In genomic region chr2:86170449-86170848, GRCh38 we compare ENCODE assay signal across 32 cellular contexts.
"Had no signal": no experiment of that assay in that cellular context is flagged by ENCODE, and none has a peak within 500 bp of the region (broad histone marks: within the 10 kb centered on the region; RNA-seq: fewer than 3 reads in every experiment).

No MANE protein-coding gene starts in this region.

- H3K9me3 ChIP-seq: ascending aorta, breast epithelium, colonic mucosa had no signal

- H3K4me1 Mint-ChIP-seq: brain had no signal

- H3K27ac Mint-ChIP-seq: activated B cell treated with CpG ODN at 0.5 μM for 24 hours; activated CD4-positive, alpha-beta memory T cell treated with anti-CD3 and anti-CD28 coated beads, Interleukin-2, amount 10 ng/mL, durations not matched to agents 7 days and 5 days; activated CD4-positive, alpha-beta T cell treated with anti-CD3 and anti-CD28 coated beads for 36 hours; activated CD4-positive, alpha-beta T cell treated with anti-CD3 and anti-CD28 coated beads, Interleukin-2, amount 10 ng/mL, durations not matched to agents 7 days and 5 days; activated naive CD8-positive, alpha-beta T cell treated with anti-CD3 and anti-CD28 coated beads, Interleukin-2, amount 10 ng/mL, durations not matched to agents 7 days and 5 days; activated T-cell treated with anti-CD3 and anti-CD28 coated beads, Interleukin-2, amount 50 U/mL, for 24 hours; activated T-cell treated with anti-CD3 and anti-CD28 coated beads, Interleukin-2, amount 50 U/mL, for 72 hours; brain; endodermal cell; T-helper 1 cell treated with Interleukin-12 subunit alpha and Interleukin-12 subunit beta and Interleukin-4 antibody, amounts not matched to agents 30 μg/mL and 1 μg/mL, for 36 hours; T-helper 2 cell treated with Interferon-gamma antibody and Interleukin-4, amounts not matched to agents 5 μg/mL and 100 μg/mL, for 36 hours had no signal

- H3K4me3 Mint-ChIP-seq: activated B cell treated with CpG ODN at 0.5 μM for 24 hours; activated CD4-positive, alpha-beta memory T cell treated with anti-CD3 and anti-CD28 coated beads, Interleukin-2, amount 10 ng/mL, durations not matched to agents 7 days and 5 days; activated CD4-positive, alpha-beta T cell treated with anti-CD3 and anti-CD28 coated beads for 36 hours; activated CD4-positive, alpha-beta T cell treated with anti-CD3 and anti-CD28 coated beads, Interleukin-2, amount 10 ng/mL, durations not matched to agents 7 days and 5 days; activated naive CD8-positive, alpha-beta T cell treated with anti-CD3 and anti-CD28 coated beads, Interleukin-2, amount 10 ng/mL, durations not matched to agents 7 days and 5 days; activated T-cell treated with anti-CD3 and anti-CD28 coated beads, Interleukin-2, amount 50 U/mL, for 24 hours; activated T-cell treated with anti-CD3 and anti-CD28 coated beads, Interleukin-2, amount 50 U/mL, for 72 hours; brain; endodermal cell; T-cell; T-helper 1 cell treated with Interleukin-12 subunit alpha and Interleukin-12 subunit beta and Interleukin-4 antibody, amounts not matched to agents 30 μg/mL and 1 μg/mL, for 36 hours; T-helper 2 cell treated with Interferon-gamma antibody and Interleukin-4, amounts not matched to agents 5 μg/mL and 100 μg/mL, for 36 hours had no signal

- H3K9me3 Mint-ChIP-seq: activated B cell treated with CpG ODN at 0.5 μM for 24 hours; activated CD4-positive, alpha-beta memory T cell treated with anti-CD3 and anti-CD28 coated beads, Interleukin-2, amount 10 ng/mL, durations not matched to agents 7 days and 5 days; activated CD4-positive, alpha-beta T cell treated with anti-CD3 and anti-CD28 coated beads, Interleukin-2, amount 10 ng/mL, durations not matched to agents 7 days and 5 days; activated naive CD8-positive, alpha-beta T cell treated with anti-CD3 and anti-CD28 coated beads, Interleukin-2, amount 10 ng/mL, durations not matched to agents 7 days and 5 days; activated T-cell treated with anti-CD3 and anti-CD28 coated beads, Interleukin-2, amount 50 U/mL, for 24 hours; activated T-cell treated with anti-CD3 and anti-CD28 coated beads, Interleukin-2, amount 50 U/mL, for 72 hours; brain; endodermal cell; T-cell; T-helper 1 cell treated with Interleukin-12 subunit alpha and Interleukin-12 subunit beta and Interleukin-4 antibody, amounts not matched to agents 30 μg/mL and 1 μg/mL, for 36 hours; T-helper 2 cell treated with Interferon-gamma antibody and Interleukin-4, amounts not matched to agents 5 μg/mL and 100 μg/mL, for 36 hours had no signal

- H3K27ac ChIP-seq: ascending aorta, breast epithelium, cardiac muscle cell, colonic mucosa, WERI-Rb-1 had no signal

- H3K27me3 ChIP-seq: ascending aorta, breast epithelium, cardiac muscle cell, colonic mucosa had no signal

- H3K4me1 ChIP-seq: ascending aorta, breast epithelium, colonic mucosa had no signal

- H3K27me3 Mint-ChIP-seq: activated B cell treated with CpG ODN at 0.5 μM for 24 hours; activated CD4-positive, alpha-beta memory T cell treated with anti-CD3 and anti-CD28 coated beads, Interleukin-2, amount 10 ng/mL, durations not matched to agents 7 days and 5 days; activated CD4-positive, alpha-beta T cell treated with anti-CD3 and anti-CD28 coated beads for 36 hours; activated CD4-positive, alpha-beta T cell treated with anti-CD3 and anti-CD28 coated beads, Interleukin-2, amount 10 ng/mL, durations not matched to agents 7 days and 5 days; activated naive CD8-positive, alpha-beta T cell treated with anti-CD3 and anti-CD28 coated beads, Interleukin-2, amount 10 ng/mL, durations not matched to agents 7 days and 5 days; activated T-cell treated with anti-CD3 and anti-CD28 coated beads, Interleukin-2, amount 50 U/mL, for 24 hours; brain; T-cell had no signal

- ATAC-seq: activated CD4-positive, alpha-beta T cell treated with anti-CD3 and anti-CD28 coated beads for 36 hours; activated CD4-positive, CD25-positive, alpha-beta regulatory T cell treated with anti-CD3 and anti-CD28 coated beads, Interleukin-2, amount 50 U/mL, for 24 hours; activated T-cell treated with anti-CD3 and anti-CD28 coated beads, Interleukin-2, amount 50 U/mL, for 72 hours; esophagus mucosa; T-cell had no signal

- H3K4me3 ChIP-seq: ascending aorta, breast epithelium, cardiac muscle cell, colonic mucosa had no signal

- H3K36me3 ChIP-seq: breast epithelium had no signal

- DNase-seq: activated B cell treated with CpG ODN at 0.5 μM for 24 hours; activated CD4-positive, alpha-beta memory T cell treated with anti-CD3 and anti-CD28 coated beads, Interleukin-2, amount 10 ng/mL, durations not matched to agents 7 days and 5 days; activated CD4-positive, alpha-beta T cell treated with anti-CD3 and anti-CD28 coated beads for 36 hours; activated CD4-positive, alpha-beta T cell treated with anti-CD3 and anti-CD28 coated beads, Interleukin-2, amount 10 ng/mL, durations not matched to agents 7 days and 5 days; activated CD4-positive, alpha-beta T cell treated with anti-CD3 and anti-CD28 coated beads, Interleukin-2, amount 50 U/mL, for 4 hours; activated CD8-positive, alpha-beta memory T cell treated with anti-CD3 and anti-CD28 coated beads, Interleukin-2, amount 50 U/mL, for 48 hours; activated effector memory CD4-positive, alpha-beta T cell treated with Interleukin-2 at 50 U/mL for 16 hours; activated gamma-delta T cell treated with Interleukin-2 at 50 U/mL for 16 hours; activated naive CD4-positive, alpha-beta T cell treated with anti-CD3 and anti-CD28 coated beads, Interleukin-2, amount 50 U/mL, for 16 hours; activated naive CD4-positive, alpha-beta T cell treated with Interleukin-2 at 50 U/mL for 16 hours; activated naive CD8-positive, alpha-beta T cell treated with anti-CD3 and anti-CD28 coated beads, Interleukin-2, amount 10 ng/mL, durations not matched to agents 7 days and 5 days; activated T-cell treated with anti-CD3 and anti-CD28 coated beads for 4 hours; activated T-cell treated with anti-CD3 and anti-CD28 coated beads, Interleukin-2, amount 50 U/mL, for 24 hours; activated T-cell treated with anti-CD3 and anti-CD28 coated beads, Interleukin-2, amount 50 U/mL, for 72 hours; central memory CD4-positive, alpha-beta T cell; cerebellar nuclear complex; colonic mucosa; effector CD8-positive, alpha-beta T cell; endodermal cell; foreskin fibroblast; head of caudate nucleus; T-cell; T1000; WERI-Rb-1 had no signal
